ENCODE assay signal across 8 cellular contexts in the genomic region with DNA sequence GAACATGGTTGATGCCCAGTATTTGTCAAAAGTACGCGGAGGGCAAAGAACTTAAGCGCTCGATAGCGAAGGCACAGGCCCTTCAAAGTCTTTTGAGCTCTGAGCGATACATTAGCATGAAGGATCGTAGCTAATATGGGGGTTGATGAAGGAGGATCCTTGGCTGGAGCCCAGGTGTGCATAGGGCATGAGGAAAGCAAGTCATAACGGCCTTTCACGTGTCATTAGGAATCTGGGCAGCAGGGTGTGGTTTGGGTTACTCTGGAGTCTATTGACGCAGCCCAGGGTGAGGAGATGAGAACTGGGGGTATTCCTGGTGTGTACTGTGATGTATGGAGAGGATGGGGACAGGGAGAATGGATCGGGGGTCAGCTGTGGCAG. TPM values are rescaled to one million over a fixed set of nuclear protein-coding genes. Genes with fewer than 3 reads are reported as not detected.
DNase-seq lines count a peak whose midpoint lies in the region; ATAC-seq and TF ChIP-seq lines count a peak whose summit lies in the region.

No MANE protein-coding gene starts in this region.

- H3K4me1 Mint-ChIP-seq in activated T-helper 2 cell treated with anti-CD3 and anti-CD28 coated beads, Interferon-gamma antibody, Interleukin-2, Interleukin-4, amounts not matched to agents 10 μg/mL and 5 μg/mL and 100 μg/mL, durations not matched to agents 14 hours and 24 hours and 36 hours (ENCODE audit: low read depth): peaks cover 28% of the 10 kb centered on the region

- no peak for TF ChIP-seq POLR2A in prostate gland (IDR thresholded peaks at IDR 0.05)

- H3K27me3 Mint-ChIP-seq in activated T-helper 2 cell treated with anti-CD3 and anti-CD28 coated beads, Interferon-gamma antibody, Interleukin-2, Interleukin-4, amounts not matched to agents 10 μg/mL and 5 μg/mL and 100 μg/mL, durations not matched to agents 14 hours and 24 hours and 36 hours (ENCODE audit: low read depth): peaks cover 18% of the 10 kb centered on the region

- H3K4me1 ChIP-seq in heart right ventricle (peaks cover 9 to 26% (median 18%) of the 10 kb centered on the region in 9 donors), prostate gland (replicated peaks) (no peaks in the 10 kb centered on the region)

- peak overlapping the region; percentile 95 for H3K4me3 Mint-ChIP-seq in activated T-helper 2 cell treated with anti-CD3 and anti-CD28 coated beads, Interferon-gamma antibody, Interleukin-2, Interleukin-4, amounts not matched to agents 10 μg/mL and 5 μg/mL and 100 μg/mL, durations not matched to agents 14 hours and 24 hours and 36 hours (ENCODE audit: low read depth)

- intact Hi-C loops in activated T-helper 2 cell treated with anti-CD3 and anti-CD28 coated beads, Interferon-gamma antibody, Interleukin-2, Interleukin-4, amounts not matched to agents 10 μg/mL and 5 μg/mL and 100 μg/mL, durations not matched to agents 14 hours and 24 hours and 36 hours (cut with micrococcal nuclease): loop anchor here (1.0 to 2.0 kb wide), 2 partner anchors 61 to 138 kb away; partner anchors contain the start of genes CCDC51, TMA7 and ZNF589
- intact Hi-C loops in heart right ventricle (cut with DNase I): no loop called here
- intact Hi-C loops in prostate gland (cut with DNase I): loop anchor here (10.0 kb wide), 1 partner anchor 133 kb away; the partner anchor contains the start of gene PLXNB1

- peak; percentile 43 for DNase-seq in stimulated activated CD4-positive, alpha-beta T cell treated with anti-CD3 and anti-CD28 coated beads, Interleukin-15, amount 100 ng/mL, for 24 hours
- no peak for DNase-seq in stimulated activated CD4-positive, alpha-beta T cell treated with anti-CD3 and anti-CD28 coated beads, Interleukin-12 subunit alpha, Interleukin-12 subunit beta, amount 100 ng/mL, for 4 hours
- no peak for DNase-seq in activated T-helper 2 cell treated with anti-CD3 and anti-CD28 coated beads, Interferon-gamma antibody, Interleukin-2, Interleukin-4, amounts not matched to agents 10 μg/mL and 5 μg/mL and 100 μg/mL, durations not matched to agents 14 hours and 24 hours and 36 hours (ENCODE audit: low spot score)
- DNase-seq in heart right ventricle (peak in 1 of 2 donors; percentile 15), prostate gland (ENCODE audit: low spot score) (peak; percentile 17), MV-4-11 (lab: John Stamatoyannopoulos, UW) (no peak)
- no peak for DNase-seq in stimulated activated naive CD4-positive, alpha-beta T cell treated with Interleukin-2 at 50 U/mL for 16 hours (lab: John Stamatoyannopoulos, UW)

- ATAC-seq in heart right ventricle: peak in 7 of 8 donors; percentile 12 to 37 (median 18)

- H3K4me3 ChIP-seq in heart right ventricle (peak overlapping the region; percentile 73 to 91 (median 86)), prostate gland (peak overlapping the region; percentile 82 to 93)

- peaks cover 28% of the 10 kb centered on the region for H3K36me3 Mint-ChIP-seq in activated T-helper 2 cell treated with anti-CD3 and anti-CD28 coated beads, Interferon-gamma antibody, Interleukin-2, Interleukin-4, amounts not matched to agents 10 μg/mL and 5 μg/mL and 100 μg/mL, durations not matched to agents 14 hours and 24 hours and 36 hours (ENCODE audit: low read depth)

- H3K27ac ChIP-seq in KOPT-K1 (ENCODE audit: low read depth, low read length, poor library complexity, severe bottlenecking) (peak overlapping the region; percentile 96), heart right ventricle (peak overlapping the region in 9 of 10 donors; percentile 94 to 98 (median 98)), prostate gland (peak overlapping the region; percentile 94 to 98)

- H3K9me3 Mint-ChIP-seq in activated T-helper 2 cell treated with anti-CD3 and anti-CD28 coated beads, Interferon-gamma antibody, Interleukin-2, Interleukin-4, amounts not matched to agents 10 μg/mL and 5 μg/mL and 100 μg/mL, durations not matched to agents 14 hours and 24 hours and 36 hours: no peaks in the 10 kb centered on the region

- H3K36me3 ChIP-seq in KOPT-K1 (ENCODE audit: insufficient read depth, low read length): peaks cover 21% of the 10 kb centered on the region
- H3K36me3 ChIP-seq in heart right ventricle: peaks cover 0 to 18% (median 11%) of the 10 kb centered on the region in 9 donors
- H3K36me3 ChIP-seq in prostate gland: no peaks in the 10 kb centered on the region

- no peaks in the 10 kb centered on the region for H3K27me3 ChIP-seq in heart right ventricle
- no peaks in the 10 kb centered on the region for H3K27me3 ChIP-seq in prostate gland (replicated peaks; ENCODE audit: insufficient read depth)

- peak overlapping the region; percentile 63 for H3K27ac Mint-ChIP-seq in activated T-helper 2 cell treated with anti-CD3 and anti-CD28 coated beads, Interferon-gamma antibody, Interleukin-2, Interleukin-4, amounts not matched to agents 10 μg/mL and 5 μg/mL and 100 μg/mL, durations not matched to agents 14 hours and 24 hours and 36 hours

- no peak for TF ChIP-seq CTCF in heart right ventricle (IDR thresholded peaks at IDR 0.05)
- TF ChIP-seq CTCF in prostate gland (IDR thresholded peaks at IDR 0.05): no peak

- H3K9me3 ChIP-seq in KOPT-K1 (ENCODE audit: insufficient read depth, low read length, poor library complexity, severe bottlenecking) (no peaks in the 10 kb centered on the region), heart right ventricle (no peaks in the 10 kb centered on the region), prostate gland (no peaks in the 10 kb centered on the region)

- WGBS in heart right ventricle, 2 donors: 11 to 18% methylated on average over 11 of the region's 11 CpGs
- 10% methylated on average over 11 of the region's 11 CpGs for WGBS in prostate gland

RNA-seq across cellular contexts. Expression of gene NME6, which starts 0.6 kb away (rescaled TPM):
- 30.2 and 33.7 TPM in 2 replicates for total RNA-seq in activated T-helper 2 cell treated with anti-CD3 and anti-CD28 coated beads, Interferon-gamma antibody, Interleukin-2, Interleukin-4, amounts not matched to agents 10 μg/mL and 5 μg/mL and 100 μg/mL, durations not matched to agents 14 hours and 24 hours and 36 hours
- total RNA-seq in heart right ventricle: 10 to 100 TPM; 15.9 to 25.7 (median 20.4) TPM
- 10 to 100 TPM in 1 of 2 donors, 1 to 10 TPM in 1; 9.1 to 15.5 TPM for polyA plus RNA-seq in heart right ventricle
- total RNA-seq in prostate gland: 10 to 100 TPM; 42.2 to 51.6 TPM

RNA-seq across cellular contexts. Expression of gene SPINK8, which starts 31.7 kb away (rescaled TPM):
- total RNA-seq in activated T-helper 2 cell treated with anti-CD3 and anti-CD28 coated beads, Interferon-gamma antibody, Interleukin-2, Interleukin-4, amounts not matched to agents 10 μg/mL and 5 μg/mL and 100 μg/mL, durations not matched to agents 14 hours and 24 hours and 36 hours: not detected in 2 replicates
- total RNA-seq in heart right ventricle (not detected), prostate gland (1 to 10 TPM in 1 of 2 donors, not detected in 1; 4.9 TPM)
- polyA plus RNA-seq in heart right ventricle: not detected

Comparison
In these comparisons a context has a peak if more than half of its experiments do, and no peak if none do; other contexts are left out.
1. DNase-seq: peak in stimulated activated CD4-positive, alpha-beta T cell treated with anti-CD3 and anti-CD28 coated beads, Interleukin-15, amount 100 ng/mL, for 24 hours (single experiment) and prostate gland (single experiment); none in stimulated activated CD4-positive, alpha-beta T cell treated with anti-CD3 and anti-CD28 coated beads, Interleukin-12 subunit alpha, Interleukin-12 subunit beta, amount 100 ng/mL, for 4 hours (single experiment), activated T-helper 2 cell treated with anti-CD3 and anti-CD28 coated beads, Interferon-gamma antibody, Interleukin-2, Interleukin-4, amounts not matched to agents 10 μg/mL and 5 μg/mL and 100 μg/mL, durations not matched to agents 14 hours and 24 hours and 36 hours (single experiment), MV-4-11 (single experiment) and stimulated activated naive CD4-positive, alpha-beta T cell treated with Interleukin-2 at 50 U/mL for 16 hours (single experiment).
2. intact Hi-C loops: an anchor here in activated T-helper 2 cell treated with anti-CD3 and anti-CD28 coated beads, Interferon-gamma antibody, Interleukin-2, Interleukin-4, amounts not matched to agents 10 μg/mL and 5 μg/mL and 100 μg/mL, durations not matched to agents 14 hours and 24 hours and 36 hours (1.0 to 2.0 kb wide) and prostate gland (10.0 kb wide); none called in heart right ventricle.
3. Peak in every context shown above with its lines, with median percentiles within 50 percentile points of each other: H3K27ac ChIP-seq.